In the genomic region with DNA sequence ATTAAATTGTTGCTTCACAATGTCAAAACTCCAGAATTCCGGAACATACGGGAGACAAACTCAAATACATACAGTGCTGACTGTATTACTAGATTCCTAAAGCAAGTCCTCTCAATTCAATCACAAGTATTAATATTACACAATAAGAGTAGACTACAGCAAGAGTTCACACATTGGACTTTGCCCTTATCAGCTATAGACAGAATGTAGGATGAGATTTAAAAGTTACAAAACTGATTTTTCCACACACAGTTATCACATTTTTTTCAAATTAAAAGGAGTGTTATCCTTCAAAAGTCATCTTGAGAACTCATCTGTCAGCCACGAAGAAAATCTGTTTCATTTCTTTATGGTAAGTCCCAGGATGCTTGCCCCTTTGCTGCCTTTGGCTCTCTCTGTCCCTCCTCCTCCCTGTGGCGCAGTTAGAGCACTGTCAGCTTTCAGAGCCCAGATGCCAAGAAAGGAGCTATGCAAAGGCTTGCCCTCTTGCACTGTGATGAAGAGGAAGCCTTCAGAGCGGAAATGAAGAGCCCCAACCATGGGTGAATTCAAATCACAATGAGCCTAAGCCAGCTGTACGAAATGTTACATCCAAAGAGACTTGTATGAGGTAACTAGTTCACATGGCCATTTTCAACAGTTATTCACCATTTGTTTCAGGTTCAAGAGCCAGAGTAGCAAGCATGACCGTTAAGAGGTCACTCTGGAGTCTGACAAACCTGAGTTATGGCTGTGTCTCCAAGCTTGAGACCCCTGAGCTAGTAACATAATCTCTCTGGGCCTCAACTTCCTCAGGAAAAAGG, we compare ENCODE assay signal across 11 cellular contexts. TPM values are rescaled to one million over a fixed set of nuclear protein-coding genes. Genes with fewer than 3 reads are reported as not detected.
DNase-seq lines count a peak whose midpoint lies in the region; ATAC-seq, FAIRE-seq and TF ChIP-seq lines count a peak whose summit lies in the region.
"Had no signal": no experiment of that assay in that cellular context is flagged by ENCODE, and none has a peak within 500 bp of the region (broad histone marks: within the 10 kb centered on the region; RNA-seq: fewer than 3 reads in every experiment).

No MANE protein-coding gene starts in this region.

- H3K4me1 ChIP-seq in lung (ENCODE audit: control insufficient read depth in 2 of 2, insufficient read depth in 2 of 2, low read length in 2 of 2), result peaks cover 10 to 34% of the 10 kb centered on the region in 2 donors
- H3K4me1 ChIP-seq in transverse colon, result peaks cover 21 to 74% (median 57%) of the 10 kb centered on the region in 4 donors
- no peaks in the 10 kb centered on the region for H3K4me1 ChIP-seq in BE2C

- H3K27me3 ChIP-seq in lung (ENCODE audit: control insufficient read depth, insufficient read depth) (no peaks in the 10 kb centered on the region), transverse colon (no peaks in the 10 kb centered on the region), BE2C (no peaks in the 10 kb centered on the region)

- in situ Hi-C loops in transverse colon (cut with MboI; ENCODE audit: low pct_ligation_motif_present in 1 of 4, low pct_unique_long_range_greater_than_20kb in 1 of 4, low sequenced_read_pairs in 3 of 4), result no loop called here

- peaks cover 86% of the 10 kb centered on the region for H3K4me1 Mint-ChIP-seq in activated T-cell treated with anti-CD3 and anti-CD28 coated beads, Interleukin-2, amount 50 U/mL, for 24 hours (ENCODE audit: low read depth)
- peaks cover 71% of the 10 kb centered on the region for H3K4me1 Mint-ChIP-seq in brain

- FAIRE-seq in H54 (lab: Jason Lieb, UNC), result no peak

- intact Hi-C loops in transverse colon (cut with DNase I; ENCODE audit: low total_unique reads), result no loop called here

- H3K36me3 ChIP-seq in lung (ENCODE audit: control insufficient read depth in 2 of 2, insufficient read depth in 2 of 2, low read length in 2 of 2) (peaks cover 4 to 10% of the 10 kb centered on the region in 2 donors), transverse colon (no peaks in the 10 kb centered on the region), BE2C (peaks cover 10% of the 10 kb centered on the region)

- no peaks in the 10 kb centered on the region for H3K27me3 Mint-ChIP-seq in activated T-cell treated with anti-CD3 and anti-CD28 coated beads, Interleukin-2, amount 50 U/mL, for 24 hours
- H3K27me3 Mint-ChIP-seq in brain, result no peaks in the 10 kb centered on the region

- peak overlapping the region; percentile 79 for H3K27ac Mint-ChIP-seq in activated T-cell treated with anti-CD3 and anti-CD28 coated beads, Interleukin-2, amount 50 U/mL, for 24 hours
- peak overlapping the region in 3 of 5 experiments; percentile 16 to 72 (median 31) for H3K27ac Mint-ChIP-seq in brain

- peak overlapping the region; percentile 25 for H3K4me3 Mint-ChIP-seq in activated T-cell treated with anti-CD3 and anti-CD28 coated beads, Interleukin-2, amount 50 U/mL, for 24 hours
- peak overlapping the region in 1 of 5 experiments; percentile 19 for H3K4me3 Mint-ChIP-seq in brain

- TF ChIP-seq CTCF in brain (conservative IDR thresholded peaks at IDR 0.05) (no peak), lung (IDR thresholded peaks at IDR 0.05; ENCODE audit: control extremely low read depth, extremely low read depth) (no peak), transverse colon (IDR thresholded peaks at IDR 0.05) (no peak), BE2C (IDR thresholded peaks at IDR 0.05; ENCODE audit: low read depth, low read length) (no peak)

- ATAC-seq in lung (ENCODE audit: insufficient read depth, low FRiP score), result no peak

- peaks cover 58% of the 10 kb centered on the region for H3K36me3 Mint-ChIP-seq in activated T-cell treated with anti-CD3 and anti-CD28 coated beads, Interleukin-2, amount 50 U/mL, for 24 hours (ENCODE audit: low read depth)
- H3K36me3 Mint-ChIP-seq in brain, result peaks cover 22% of the 10 kb centered on the region

- H3K27ac ChIP-seq in lung (ENCODE audit: low read depth in 1 of 2, low read length in 1 of 2), result peak overlapping the region; percentile 50 to 74
- peak overlapping the region; percentile 23 to 49 (median 35) for H3K27ac ChIP-seq in transverse colon

- TF ChIP-seq POLR2A in transverse colon (IDR thresholded peaks at IDR 0.05) (no peak), H54 (IDR thresholded peaks at IDR 0.05; ENCODE audit: low read depth, low read length) (no peak)

- TF ChIP-seq EP300 in transverse colon (IDR thresholded peaks at IDR 0.05; ENCODE audit: low read depth), result no peak

- no peaks in the 10 kb centered on the region for H3K9me3 Mint-ChIP-seq in activated T-cell treated with anti-CD3 and anti-CD28 coated beads, Interleukin-2, amount 50 U/mL, for 24 hours
- no peaks in the 10 kb centered on the region for H3K9me3 Mint-ChIP-seq in brain

- 38 to 55% methylated on average over 7 of the region's 7 CpGs for WGBS in lung, 2 donors
- WGBS in transverse colon (ENCODE audit: low coverage in 1 of 2), 2 donors, result 36 to 69% methylated on average over 4 to 7 of the region's 7 CpGs

- H3K9me3 ChIP-seq in lung (ENCODE audit: control insufficient read depth in 2 of 2, insufficient read depth in 1 of 2, low read length in 1 of 2) (no peaks in the 10 kb centered on the region), transverse colon (no peaks in the 10 kb centered on the region), BE2C (no peaks in the 10 kb centered on the region)

- DNase-seq in activated T-cell treated with anti-CD3 and anti-CD28 coated beads, Interleukin-2, amount 50 U/mL, for 24 hours, result no peak
- DNase-seq in activated T-cell treated with anti-CD3 and anti-CD28 coated beads, Interleukin-2, amount 50 U/mL, for 1 hour, result no peak
- no peak for DNase-seq in lung (ENCODE audit: low spot score)
- peak; percentile 16 for DNase-seq in transverse colon
- DNase-seq in H54 (ENCODE audit: insufficient read length, low spot score), result no peak
- DNase-seq in BE2C, result no peak
- DNase-seq in NCI-H774 (lab: John Stamatoyannopoulos, UW), result no peak
- DNase-seq: NCI-H1092 had no signal

- H3K4me3 ChIP-seq in lung, result no peak overlapping the region
- H3K4me3 ChIP-seq in transverse colon, result no peak overlapping the region
- no peak overlapping the region for H3K4me3 ChIP-seq in BE2C (ENCODE audit: low read depth, low read length)

RNA-seq across cellular contexts. Expression of a gene that starts 10.7 kb away (rescaled TPM):
- polyA plus RNA-seq in brain (ENCODE audit: insufficient read depth, low read depth, low replicate concordance) (76.5 TPM), lung (10 to 100 TPM; 40.5 to 94.7 TPM)
- total RNA-seq in lung (100 to 1,000 TPM; 123 to 281 TPM), transverse colon (100 to 1,000 TPM; 129 to 208 (median 178) TPM)
- polyA plus RNA-seq in BE2C (2012; ENCODE audit: insufficient read depth, insufficient read length, low read depth), result 67.3 TPM

RNA-seq across cellular contexts. Expression of a gene that starts 26.3 kb away (rescaled TPM):
- polyA plus RNA-seq in brain (ENCODE audit: insufficient read depth, low read depth, low replicate concordance), result not detected
- total RNA-seq in lung, result under 1 TPM in 1 of 2 donors, not detected in 1; 0.64 TPM
- polyA plus RNA-seq in lung, result 10 to 100 TPM; 18.5 to 62.7 TPM
- total RNA-seq in transverse colon, result not detected
- polyA plus RNA-seq in BE2C (2012; ENCODE audit: insufficient read depth, insufficient read length, low read depth), result not detected
- total RNA-seq: activated CD8-positive, alpha-beta memory T cell treated with anti-CD3 and anti-CD28 coated beads for 36 hours; fibroblast of villous mesenchyme had no signal

RNA-seq across cellular contexts. Expression of a gene that starts 47.5 kb away (rescaled TPM):
- 70.9 TPM for polyA plus RNA-seq in brain (ENCODE audit: insufficient read depth, low read depth, low replicate concordance)
- total RNA-seq in lung, result 10 to 100 TPM; 37.0 to 41.5 TPM
- 10 to 100 TPM; 51.5 to 63.1 TPM for polyA plus RNA-seq in lung
- 10 to 100 TPM; 17.2 to 52.6 (median 35.9) TPM for total RNA-seq in transverse colon
- polyA plus RNA-seq in BE2C (2012; ENCODE audit: insufficient read depth, insufficient read length, low read depth), result 124 TPM
